Comparison of ENCODE assay signal across 35 cellular contexts in the genomic region with DNA sequence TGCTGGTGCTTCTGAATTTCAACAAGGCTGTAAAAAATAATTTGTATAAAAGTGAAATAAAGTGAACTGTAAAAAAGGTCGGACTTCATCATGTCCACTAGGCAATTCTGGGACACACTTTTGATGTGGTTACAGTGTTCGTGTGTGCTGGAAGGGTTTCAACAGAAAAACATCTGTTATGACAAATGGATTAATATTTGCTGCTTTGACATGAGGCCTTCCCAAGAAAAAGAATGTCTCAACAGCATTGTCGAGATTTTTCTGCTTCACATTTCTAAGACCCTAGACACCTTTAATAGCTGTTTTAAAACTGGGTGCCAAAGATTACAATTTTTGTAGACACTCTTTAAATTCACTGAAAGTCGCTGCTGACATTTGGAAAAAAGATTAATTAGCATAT.
"Had no signal": no experiment of that assay in that cellular context is flagged by ENCODE, and none has a peak within 500 bp of the region (broad histone marks: within the 10 kb centered on the region; RNA-seq: fewer than 3 reads in every experiment).

No MANE protein-coding gene starts in this region.

- DNase-seq: activated CD4-positive, alpha-beta memory T cell treated with anti-CD3 and anti-CD28 coated beads for 36 hours; activated CD4-positive, alpha-beta T cell treated with anti-CD3 and anti-CD28 coated beads for 36 hours; activated CD4-positive, alpha-beta T cell treated with anti-CD3 and anti-CD28 coated beads, Interleukin-2, amount 10 ng/mL, durations not matched to agents 24 days and 14 days; activated CD4-positive, CD25-positive, alpha-beta regulatory T cell; activated CD4-positive, CD25-positive, alpha-beta regulatory T cell treated with anti-CD3 and anti-CD28 coated beads, Interleukin-2, amount 50 U/mL, for 72 hours; activated CD8-positive, alpha-beta memory T cell treated with anti-CD3 and anti-CD28 coated beads, Interleukin-2, amount 10 ng/mL, durations not matched to agents 7 days and 5 days; activated CD8-positive, alpha-beta memory T cell treated with anti-CD3 and anti-CD28 coated beads, Interleukin-2, amount 50 U/mL, for 4 hours; activated CD8-positive, alpha-beta T cell treated with anti-CD3 and anti-CD28 coated beads, Interleukin-2, amount 10 ng/mL, durations not matched to agents 7 days and 5 days; activated effector memory CD4-positive, alpha-beta T cell treated with anti-CD3 and anti-CD28 coated beads, Interleukin-2, amount 50 U/mL, for 16 hours; activated naive CD4-positive, alpha-beta T cell treated with anti-CD3 and anti-CD28 coated beads for 36 hours; activated naive CD8-positive, alpha-beta T cell treated with anti-CD3 and anti-CD28 coated beads for 36 hours; activated naive CD8-positive, alpha-beta T cell treated with anti-CD3 and anti-CD28 coated beads, Interleukin-2, amount 50 U/mL, for 24 hours; activated T-cell treated with anti-CD3 and anti-CD28 coated beads, Interleukin-2, amount 50 U/mL, for 1 hour; activated T-cell treated with anti-CD3 and anti-CD28 coated beads, Interleukin-2, amount 50 U/mL, for 48 hours; adrenal gland; amygdala; aorta; brain microvascular endothelial cell; caudate nucleus; colonic mucosa; dorsolateral prefrontal cortex; effector memory CD4-positive, alpha-beta T cell; endodermal cell; erythroblast; foreskin keratinocyte; gastrocnemius medialis; heart right ventricle; T-helper 2 cell had no signal

- H3K9me3 ChIP-seq: adrenal gland, colonic mucosa, esophagus muscularis mucosa, gastrocnemius medialis, heart right ventricle had no signal

- H3K36me3 Mint-ChIP-seq: activated CD4-positive, alpha-beta memory T cell treated with anti-CD3 and anti-CD28 coated beads for 36 hours; activated CD8-positive, alpha-beta memory T cell treated with anti-CD3 and anti-CD28 coated beads, Interleukin-2, amount 10 ng/mL, durations not matched to agents 7 days and 5 days; activated naive CD4-positive, alpha-beta T cell treated with anti-CD3 and anti-CD28 coated beads, Interleukin-2, amount 50 U/mL, for 24 hours; activated naive CD8-positive, alpha-beta T cell treated with anti-CD3 and anti-CD28 coated beads for 36 hours had no signal

- H3K4me2 ChIP-seq: hepatocyte had no signal

- H3K36me3 ChIP-seq: adrenal gland, colonic mucosa, gastrocnemius medialis had no signal

- H3K4me3 Mint-ChIP-seq: activated CD4-positive, alpha-beta memory T cell treated with anti-CD3 and anti-CD28 coated beads for 36 hours; activated CD4-positive, alpha-beta T cell treated with anti-CD3 and anti-CD28 coated beads for 36 hours; activated CD4-positive, alpha-beta T cell treated with anti-CD3 and anti-CD28 coated beads, Interleukin-2, amount 10 ng/mL, durations not matched to agents 24 days and 14 days; activated CD8-positive, alpha-beta memory T cell treated with anti-CD3 and anti-CD28 coated beads, Interleukin-2, amount 10 ng/mL, durations not matched to agents 7 days and 5 days; activated CD8-positive, alpha-beta T cell treated with anti-CD3 and anti-CD28 coated beads, Interleukin-2, amount 10 ng/mL, durations not matched to agents 7 days and 5 days; activated naive CD4-positive, alpha-beta T cell treated with anti-CD3 and anti-CD28 coated beads for 36 hours; activated naive CD4-positive, alpha-beta T cell treated with anti-CD3 and anti-CD28 coated beads, Interleukin-2, amount 50 U/mL, for 24 hours; activated naive CD8-positive, alpha-beta T cell treated with anti-CD3 and anti-CD28 coated beads for 36 hours; activated naive CD8-positive, alpha-beta T cell treated with anti-CD3 and anti-CD28 coated beads, Interleukin-2, amount 50 U/mL, for 24 hours; activated T-helper 1 cell treated with anti-CD3 and anti-CD28 coated beads, Interleukin-12 subunit alpha, Interleukin-12 subunit beta, Interleukin-2, Interleukin-4 antibody, amounts not matched to agents 30 ng/mL and 10 ng/mL and 1 ng/mL, durations not matched to agents 14 hours and 24 hours and 36 hours; dendritic cell treated with granulocyte-macrophage colony-stimulating factor and Interleukin-4, amounts not matched to agents 40 ng/mL and 50 ng/mL, for 4 days; endodermal cell had no signal

- H3K27me3 ChIP-seq: adrenal gland, brain microvascular endothelial cell, colonic mucosa, esophagus muscularis mucosa, foreskin keratinocyte, gastrocnemius medialis, heart right ventricle, hepatocyte had no signal

- H2AFZ ChIP-seq: hepatocyte had no signal

- H3K4me3 ChIP-seq: adrenal gland, colonic mucosa, dorsolateral prefrontal cortex, esophagus muscularis mucosa, gastrocnemius medialis, heart right ventricle, hepatocyte had no signal

- H3K9me3 Mint-ChIP-seq: activated CD4-positive, alpha-beta memory T cell treated with anti-CD3 and anti-CD28 coated beads for 36 hours; activated CD4-positive, alpha-beta T cell treated with anti-CD3 and anti-CD28 coated beads, Interleukin-2, amount 10 ng/mL, durations not matched to agents 24 days and 14 days; activated naive CD4-positive, alpha-beta T cell treated with anti-CD3 and anti-CD28 coated beads for 36 hours; activated naive CD4-positive, alpha-beta T cell treated with anti-CD3 and anti-CD28 coated beads, Interleukin-2, amount 50 U/mL, for 24 hours; activated naive CD8-positive, alpha-beta T cell treated with anti-CD3 and anti-CD28 coated beads for 36 hours; activated naive CD8-positive, alpha-beta T cell treated with anti-CD3 and anti-CD28 coated beads, Interleukin-2, amount 50 U/mL, for 24 hours; activated T-helper 1 cell treated with anti-CD3 and anti-CD28 coated beads, Interleukin-12 subunit alpha, Interleukin-12 subunit beta, Interleukin-2, Interleukin-4 antibody, amounts not matched to agents 30 ng/mL and 10 ng/mL and 1 ng/mL, durations not matched to agents 14 hours and 24 hours and 36 hours; activated T-helper 2 cell treated with anti-CD3 and anti-CD28 coated beads, Interferon-gamma antibody, Interleukin-2, Interleukin-4, amounts not matched to agents 10 μg/mL and 5 μg/mL and 100 μg/mL, durations not matched to agents 14 hours and 24 hours and 36 hours had no signal

- H3K79me2 ChIP-seq: hepatocyte had no signal

- H3K4me1 ChIP-seq: adrenal gland, colonic mucosa, gastrocnemius medialis had no signal

- H3K27ac Mint-ChIP-seq: activated CD4-positive, alpha-beta memory T cell treated with anti-CD3 and anti-CD28 coated beads for 36 hours; activated CD4-positive, alpha-beta T cell treated with anti-CD3 and anti-CD28 coated beads for 36 hours; activated CD4-positive, alpha-beta T cell treated with anti-CD3 and anti-CD28 coated beads, Interleukin-2, amount 10 ng/mL, durations not matched to agents 24 days and 14 days; activated CD8-positive, alpha-beta memory T cell treated with anti-CD3 and anti-CD28 coated beads, Interleukin-2, amount 10 ng/mL, durations not matched to agents 7 days and 5 days; activated CD8-positive, alpha-beta T cell treated with anti-CD3 and anti-CD28 coated beads, Interleukin-2, amount 10 ng/mL, durations not matched to agents 7 days and 5 days; activated naive CD4-positive, alpha-beta T cell treated with anti-CD3 and anti-CD28 coated beads for 36 hours; activated naive CD4-positive, alpha-beta T cell treated with anti-CD3 and anti-CD28 coated beads, Interleukin-2, amount 50 U/mL, for 24 hours; activated naive CD8-positive, alpha-beta T cell treated with anti-CD3 and anti-CD28 coated beads for 36 hours; activated naive CD8-positive, alpha-beta T cell treated with anti-CD3 and anti-CD28 coated beads, Interleukin-2, amount 50 U/mL, for 24 hours; activated T-helper 1 cell treated with anti-CD3 and anti-CD28 coated beads, Interleukin-12 subunit alpha, Interleukin-12 subunit beta, Interleukin-2, Interleukin-4 antibody, amounts not matched to agents 30 ng/mL and 10 ng/mL and 1 ng/mL, durations not matched to agents 14 hours and 24 hours and 36 hours; activated T-helper 2 cell treated with anti-CD3 and anti-CD28 coated beads, Interferon-gamma antibody, Interleukin-2, Interleukin-4, amounts not matched to agents 10 μg/mL and 5 μg/mL and 100 μg/mL, durations not matched to agents 14 hours and 24 hours and 36 hours; dendritic cell treated with granulocyte-macrophage colony-stimulating factor and Interleukin-4, amounts not matched to agents 40 ng/mL and 50 ng/mL, for 4 days; endodermal cell had no signal

- H3K4me1 Mint-ChIP-seq: activated CD4-positive, alpha-beta T cell treated with anti-CD3 and anti-CD28 coated beads for 36 hours; activated CD4-positive, alpha-beta T cell treated with anti-CD3 and anti-CD28 coated beads, Interleukin-2, amount 10 ng/mL, durations not matched to agents 24 days and 14 days; activated CD8-positive, alpha-beta memory T cell treated with anti-CD3 and anti-CD28 coated beads, Interleukin-2, amount 10 ng/mL, durations not matched to agents 7 days and 5 days; activated naive CD4-positive, alpha-beta T cell treated with anti-CD3 and anti-CD28 coated beads, Interleukin-2, amount 50 U/mL, for 24 hours; activated naive CD8-positive, alpha-beta T cell treated with anti-CD3 and anti-CD28 coated beads for 36 hours; activated naive CD8-positive, alpha-beta T cell treated with anti-CD3 and anti-CD28 coated beads, Interleukin-2, amount 50 U/mL, for 24 hours; endodermal cell had no signal

- H3K27ac ChIP-seq: adrenal gland, brain microvascular endothelial cell, colonic mucosa, dorsolateral prefrontal cortex, esophagus muscularis mucosa, foreskin keratinocyte, gastrocnemius medialis, heart right ventricle, hepatocyte had no signal

- FAIRE-seq: bronchial epithelial cell had no signal

- H3K27me3 Mint-ChIP-seq: activated CD4-positive, alpha-beta memory T cell treated with anti-CD3 and anti-CD28 coated beads for 36 hours; activated CD4-positive, alpha-beta T cell treated with anti-CD3 and anti-CD28 coated beads for 36 hours; activated CD4-positive, alpha-beta T cell treated with anti-CD3 and anti-CD28 coated beads, Interleukin-2, amount 10 ng/mL, durations not matched to agents 24 days and 14 days; activated CD8-positive, alpha-beta memory T cell treated with anti-CD3 and anti-CD28 coated beads, Interleukin-2, amount 10 ng/mL, durations not matched to agents 7 days and 5 days; activated naive CD8-positive, alpha-beta T cell treated with anti-CD3 and anti-CD28 coated beads for 36 hours; activated naive CD8-positive, alpha-beta T cell treated with anti-CD3 and anti-CD28 coated beads, Interleukin-2, amount 50 U/mL, for 24 hours; dendritic cell treated with granulocyte-macrophage colony-stimulating factor and Interleukin-4, amounts not matched to agents 40 ng/mL and 50 ng/mL, for 4 days had no signal
